ENCODE assay signal across 1 cellular context in genomic region chr1:229436178-229436577, GRCh38.
TF ChIP-seq lines count a peak whose summit lies in the region.

No MANE protein-coding gene starts in this region.

TF ChIP-seq in IMR-90, 13 proteins besides CTCF, POLR2A, EP300 and RAD21:
- TF ChIP-seq CHD1 (IDR thresholded peaks at IDR 0.05; ENCODE audit: low read depth, low read length), result no peak
- TF ChIP-seq RFX5 (IDR thresholded peaks at IDR 0.05; ENCODE audit: low read depth, low read length), result no peak
- TF ChIP-seq BHLHE40 (IDR thresholded peaks at IDR 0.05; ENCODE audit: low read depth, low read length), result no peak
- TF ChIP-seq, protein P1, sequence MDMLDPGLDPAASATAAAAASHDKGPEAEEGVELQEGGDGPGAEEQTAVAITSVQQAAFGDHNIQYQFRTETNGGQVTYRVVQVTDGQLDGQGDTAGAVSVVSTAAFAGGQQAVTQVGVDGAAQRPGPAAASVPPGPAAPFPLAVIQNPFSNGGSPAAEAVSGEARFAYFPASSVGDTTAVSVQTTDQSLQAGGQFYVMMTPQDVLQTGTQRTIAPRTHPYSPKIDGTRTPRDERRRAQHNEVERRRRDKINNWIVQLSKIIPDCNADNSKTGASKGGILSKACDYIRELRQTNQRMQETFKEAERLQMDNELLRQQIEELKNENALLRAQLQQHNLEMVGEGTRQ (IDR thresholded peaks at IDR 0.05; ENCODE audit: low read depth, low read length), result no peak
- no peak for TF ChIP-seq MAFK (IDR thresholded peaks at IDR 0.05; ENCODE audit: low read depth, low read length)
- no peak for TF ChIP-seq MAZ (IDR thresholded peaks at IDR 0.05; ENCODE audit: borderline replicate concordance, low read depth, low read length)
- TF ChIP-seq SMC3 (IDR thresholded peaks at IDR 0.05; ENCODE audit: low read depth, low read length), result no peak
- TF ChIP-seq, protein P2, sequence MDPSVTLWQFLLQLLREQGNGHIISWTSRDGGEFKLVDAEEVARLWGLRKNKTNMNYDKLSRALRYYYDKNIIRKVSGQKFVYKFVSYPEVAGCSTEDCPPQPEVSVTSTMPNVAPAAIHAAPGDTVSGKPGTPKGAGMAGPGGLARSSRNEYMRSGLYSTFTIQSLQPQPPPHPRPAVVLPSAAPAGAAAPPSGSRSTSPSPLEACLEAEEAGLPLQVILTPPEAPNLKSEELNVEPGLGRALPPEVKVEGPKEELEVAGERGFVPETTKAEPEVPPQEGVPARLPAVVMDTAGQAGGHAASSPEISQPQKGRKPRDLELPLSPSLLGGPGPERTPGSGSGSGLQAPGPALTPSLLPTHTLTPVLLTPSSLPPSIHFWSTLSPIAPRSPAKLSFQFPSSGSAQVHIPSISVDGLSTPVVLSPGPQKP (IDR thresholded peaks at IDR 0.05; ENCODE audit: borderline replicate concordance, low read depth, low read length), result no peak
- no peak for TF ChIP-seq CEBPB (IDR thresholded peaks at IDR 0.05; ENCODE audit: low read depth, low read length)
